21 cellular contexts compared by ENCODE assay signal in the genomic region with DNA sequence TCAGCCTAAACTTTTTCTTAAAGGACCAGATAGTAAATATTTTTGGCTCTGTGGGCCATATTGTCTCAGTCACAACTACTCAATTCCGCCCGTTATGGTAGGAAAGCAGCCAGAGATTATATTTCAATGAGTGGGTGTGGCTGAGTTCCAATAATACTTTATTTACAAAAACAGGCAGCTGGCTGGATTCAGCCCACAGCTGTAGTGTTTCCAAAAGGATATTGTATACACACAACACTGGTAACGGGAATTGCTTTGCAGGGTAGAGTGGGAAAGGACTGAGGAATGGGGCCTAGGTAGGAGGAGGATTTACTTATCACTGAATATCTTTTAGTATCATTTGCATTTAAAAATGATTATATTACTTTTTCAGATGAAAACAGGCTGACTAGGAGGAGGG.
"Had no signal": no experiment of that assay in that cellular context is flagged by ENCODE, and none has a peak within 500 bp of the region (broad histone marks: within the 10 kb centered on the region; RNA-seq: fewer than 3 reads in every experiment).

No MANE protein-coding gene starts in this region.

- H3K4me1 Mint-ChIP-seq: neural crest cell; stimulated activated memory B cell treated with anti-CD40 and anti-IgM and Interleukin-4, amounts not matched to agents 10 μg/mL and 1 μg/mL and 100 μg/mL, for 72 hours had no signal

- H3K27ac ChIP-seq: gastrocnemius medialis, heart right ventricle, spleen, testis, tibial nerve, upper lobe of right lung, vagina had no signal

- H3K4me3 Mint-ChIP-seq: natural killer cell; neural crest cell; stimulated activated memory B cell treated with anti-CD40 and anti-IgM and Interleukin-4, amounts not matched to agents 10 μg/mL and 1 μg/mL and 100 μg/mL, for 72 hours; stimulated activated naive CD8-positive, alpha-beta T cell treated with anti-CD3 and anti-CD28 coated beads, Interleukin-15, Interleukin-2, amounts not matched to agents 100 ng/mL and 50 ng/mL, for 24 hours had no signal

- H3K4me3 ChIP-seq: gastrocnemius medialis, heart right ventricle, spleen, testis, tibial nerve, upper lobe of right lung, vagina had no signal

- H3K27ac Mint-ChIP-seq: natural killer cell; stimulated activated memory B cell treated with anti-CD40 and anti-IgM and Interleukin-4, amounts not matched to agents 10 μg/mL and 1 μg/mL and 100 μg/mL, for 72 hours; stimulated activated naive CD8-positive, alpha-beta T cell treated with anti-CD3 and anti-CD28 coated beads, Interleukin-15, Interleukin-2, amounts not matched to agents 100 ng/mL and 50 ng/mL, for 24 hours had no signal

- H3K36me3 Mint-ChIP-seq: natural killer cell; stimulated activated memory B cell treated with anti-CD40 and anti-IgM and Interleukin-4, amounts not matched to agents 10 μg/mL and 1 μg/mL and 100 μg/mL, for 72 hours had no signal

- H3K27me3 ChIP-seq: gastrocnemius medialis, heart right ventricle, spleen, testis, tibial nerve, upper lobe of right lung, vagina had no signal

- ATAC-seq: esophagus mucosa; gastrocnemius medialis; heart right ventricle; natural killer cell; sciatic nerve; stimulated activated memory B cell treated with anti-CD40 and anti-IgM and Interleukin-4, amounts not matched to agents 10 μg/mL and 1 μg/mL and 100 μg/mL, for 72 hours; upper lobe of right lung had no signal

- H3K9me3 Mint-ChIP-seq: natural killer cell; neural crest cell; stimulated activated memory B cell treated with anti-CD40 and anti-IgM and Interleukin-4, amounts not matched to agents 10 μg/mL and 1 μg/mL and 100 μg/mL, for 72 hours; stimulated activated naive CD8-positive, alpha-beta T cell treated with anti-CD3 and anti-CD28 coated beads, Interleukin-15, Interleukin-2, amounts not matched to agents 100 ng/mL and 50 ng/mL, for 24 hours had no signal

- DNase-seq: effector memory CD4-positive, alpha-beta T cell; gastrocnemius medialis; heart right ventricle; hypothalamus; kidney glomerular epithelial cell; mesendoderm; natural killer cell; posterior cingulate gyrus; spleen; stimulated activated CD4-positive, alpha-beta T cell treated with anti-CD3 and anti-CD28 coated beads, Interleukin-15, amount 100 ng/mL, for 24 hours; stimulated activated CD4-positive, alpha-beta T cell treated with anti-CD3 and anti-CD28 coated beads, Interleukin-1b, Interleukin-23, amount 100 ng/mL, for 48 hours; stimulated activated CD4-positive, alpha-beta T cell treated with anti-CD3 and anti-CD28 coated beads, Interleukin-4, amount 100 ng/mL, for 24 hours; testis; upper lobe of right lung had no signal

- H3K9me3 ChIP-seq: gastrocnemius medialis, heart right ventricle, spleen, testis, tibial nerve, upper lobe of right lung, vagina had no signal

- H3K36me3 ChIP-seq: gastrocnemius medialis, heart right ventricle, spleen, tibial nerve, upper lobe of right lung, vagina had no signal

- H3K4me1 ChIP-seq: gastrocnemius medialis, heart right ventricle, testis, tibial nerve, upper lobe of right lung had no signal

- H3K27me3 Mint-ChIP-seq: stimulated activated memory B cell treated with anti-CD40 and anti-IgM and Interleukin-4, amounts not matched to agents 10 μg/mL and 1 μg/mL and 100 μg/mL, for 72 hours; stimulated activated naive CD8-positive, alpha-beta T cell treated with anti-CD3 and anti-CD28 coated beads, Interleukin-15, Interleukin-2, amounts not matched to agents 100 ng/mL and 50 ng/mL, for 24 hours had no signal
